25 cellular contexts compared by ENCODE assay signal in genomic region chr5:154390096-154390495, GRCh38. TPM values are rescaled to one million over a fixed set of nuclear protein-coding genes. Genes with fewer than 3 reads are reported as not detected.
DNase-seq lines count a peak whose midpoint lies in the region; ATAC-seq, FAIRE-seq and TF ChIP-seq lines count a peak whose summit lies in the region.
"Had no signal": no experiment of that assay in that cellular context is flagged by ENCODE, and none has a peak within 500 bp of the region (broad histone marks: within the 10 kb centered on the region; RNA-seq: fewer than 3 reads in every experiment).

No MANE protein-coding gene starts in this region.

- H3K4me1 Mint-ChIP-seq in activated naive CD4-positive, alpha-beta T cell treated with anti-CD3 and anti-CD28 coated beads, Interleukin-2, amount 50 U/mL, for 24 hours = no peaks in the 10 kb centered on the region

- no peaks in the 10 kb centered on the region for H3K27me3 ChIP-seq in smooth muscle cell (ENCODE audit: low read depth)

- H3K9me3 Mint-ChIP-seq in activated naive CD4-positive, alpha-beta T cell treated with anti-CD3 and anti-CD28 coated beads, Interleukin-2, amount 50 U/mL, for 24 hours = no peaks in the 10 kb centered on the region
- H3K9me3 Mint-ChIP-seq: activated CD8-positive, alpha-beta T cell treated with anti-CD3 and anti-CD28 coated beads for 36 hours; CD8-positive, alpha-beta T cell; memory B cell; stimulated activated effector memory CD8-positive, alpha-beta T cell treated with anti-CD3 and anti-CD28 coated beads, Interleukin-12 subunit alpha, Interleukin-12 subunit beta, amount 100 ng/mL, for 72 hours had no signal

- TF ChIP-seq CTCF in astrocyte of the spinal cord (IDR thresholded peaks at IDR 0.05; ENCODE audit: low read depth, low read length) = no peak
- TF ChIP-seq CTCF in smooth muscle cell (IDR thresholded peaks at IDR 0.05; ENCODE audit: borderline replicate concordance, insufficient read depth, poor library complexity, severe bottlenecking) = no peak
- TF ChIP-seq CTCF in D721Med (IDR thresholded peaks at IDR 0.05; ENCODE audit: insufficient read depth, missing control alignments) = no peak

- H3F3A ChIP-seq in smooth muscle cell (ENCODE audit: low read depth) = no peaks in the 10 kb centered on the region

- peak overlapping the region; percentile 38 for H3K4me2 ChIP-seq in smooth muscle cell

- no peak overlapping the region for H3K4me3 Mint-ChIP-seq in activated naive CD4-positive, alpha-beta T cell treated with anti-CD3 and anti-CD28 coated beads, Interleukin-2, amount 50 U/mL, for 24 hours
- H3K4me3 Mint-ChIP-seq: activated CD8-positive, alpha-beta T cell treated with anti-CD3 and anti-CD28 coated beads for 36 hours; CD8-positive, alpha-beta T cell; memory B cell; stimulated activated effector memory CD8-positive, alpha-beta T cell treated with anti-CD3 and anti-CD28 coated beads, Interleukin-12 subunit alpha, Interleukin-12 subunit beta, amount 100 ng/mL, for 72 hours had no signal

- no peaks in the 10 kb centered on the region for H3K79me2 ChIP-seq in smooth muscle cell (ENCODE audit: low read depth)

- H3K9ac ChIP-seq in smooth muscle cell (ENCODE audit: low read depth) = no peak overlapping the region

- WGBS in smooth muscle cell (ENCODE audit: low lambda C conversion rate) = 4% methylated on average over 8 of the region's 8 CpGs

- H3K36me3 Mint-ChIP-seq in activated naive CD4-positive, alpha-beta T cell treated with anti-CD3 and anti-CD28 coated beads, Interleukin-2, amount 50 U/mL, for 24 hours = peaks cover 20% of the 10 kb centered on the region

- H3K4me3 ChIP-seq in astrocyte of the spinal cord (ENCODE audit: low read depth, low read length) (no peak overlapping the region), smooth muscle cell (no peak overlapping the region)
- H3K4me3 ChIP-seq: skin epidermis had no signal

- H3K27ac Mint-ChIP-seq in activated naive CD4-positive, alpha-beta T cell treated with anti-CD3 and anti-CD28 coated beads, Interleukin-2, amount 50 U/mL, for 24 hours = peak overlapping the region; percentile 24
- H3K27ac Mint-ChIP-seq: activated CD8-positive, alpha-beta T cell treated with anti-CD3 and anti-CD28 coated beads for 36 hours; CD8-positive, alpha-beta T cell; memory B cell; stimulated activated effector memory CD8-positive, alpha-beta T cell treated with anti-CD3 and anti-CD28 coated beads, Interleukin-12 subunit alpha, Interleukin-12 subunit beta, amount 100 ng/mL, for 72 hours had no signal

- FAIRE-seq in D721Med (lab: Jason Lieb, UNC) = no peak

- H3K27me3 Mint-ChIP-seq in activated naive CD4-positive, alpha-beta T cell treated with anti-CD3 and anti-CD28 coated beads, Interleukin-2, amount 50 U/mL, for 24 hours = no peaks in the 10 kb centered on the region
- H3K27me3 Mint-ChIP-seq: activated CD8-positive, alpha-beta T cell treated with anti-CD3 and anti-CD28 coated beads for 36 hours; memory B cell had no signal

- no peak for DNase-seq in activated naive CD4-positive, alpha-beta T cell treated with anti-CD3 and anti-CD28 coated beads, Interleukin-2, amount 50 U/mL, for 16 hours
- DNase-seq in astrocyte of the spinal cord (ENCODE audit: low read depth, low spot score) = peak; percentile 82
- peak; percentile 64 for DNase-seq in glomerular visceral epithelial cell (ENCODE audit: extremely low spot score)
- DNase-seq in smooth muscle cell (lab: John Stamatoyannopoulos, UW; ENCODE audit: unreplicated experiment) = no peak
- DNase-seq in D721Med (ENCODE audit: insufficient read length, low spot score) = no peak
- DNase-seq: activated CD8-positive, alpha-beta T cell treated with anti-CD3 and anti-CD28 coated beads for 36 hours; activated effector memory CD4-positive, alpha-beta T cell treated with Interleukin-2 at 50 U/mL for 16 hours; activated T-cell treated with anti-CD3 and anti-CD28 coated beads for 4 hours; CD8-positive, alpha-beta T cell; cortex of kidney; head of caudate nucleus; left cardiac atrium; NCI-H1048; NCI-H187; NCI-H748 treated with DMSO at 0.1 percent for 48 hours; substantia nigra had no signal

- H3K27ac ChIP-seq in smooth muscle cell (ENCODE audit: low read depth) = peak overlapping the region; percentile 15
- H3K27ac ChIP-seq: 22Rv1, skin epidermis had no signal

- in situ Hi-C loops in astrocyte of the spinal cord (cut with HindIII; ENCODE audit: low sequenced_read_pairs) = no loop called here

- no peaks in the 10 kb centered on the region for H4K20me1 ChIP-seq in smooth muscle cell (ENCODE audit: low read depth)

- ATAC-seq in HG02642 (IDR thresholded peaks at IDR 0.05; ENCODE audit: poor library complexity, unreplicated experiment) (no peak), HG02610 (IDR thresholded peaks at IDR 0.05; ENCODE audit: unreplicated experiment) (no peak)
- ATAC-seq: activated CD4-positive, CD25-positive, alpha-beta regulatory T cell treated with anti-CD3 and anti-CD28 coated beads, Interleukin-2, amount 50 U/mL, for 24 hours; activated CD8-positive, alpha-beta T cell treated with anti-CD3 and anti-CD28 coated beads for 36 hours; CD8-positive, alpha-beta T cell; left cardiac atrium; Right ventricle myocardium inferior; stimulated activated effector memory CD8-positive, alpha-beta T cell treated with anti-CD3 and anti-CD28 coated beads, Interleukin-12 subunit alpha, Interleukin-12 subunit beta, amount 100 ng/mL, for 72 hours had no signal

- no peaks in the 10 kb centered on the region for H3K4me1 ChIP-seq in smooth muscle cell (ENCODE audit: low read depth)

- H3K9me3 ChIP-seq in smooth muscle cell (replicated peaks; ENCODE audit: low read depth) = no peaks in the 10 kb centered on the region

- no peaks in the 10 kb centered on the region for H3K36me3 ChIP-seq in smooth muscle cell (ENCODE audit: low read depth)

- H2AFZ ChIP-seq in smooth muscle cell (ENCODE audit: low read depth) = no peak overlapping the region

RNA-seq across cellular contexts. Expression of gene SAP30L, which starts 55.7 kb away (rescaled TPM):
- 29.9 and 44.2 TPM in 2 replicates for total RNA-seq in smooth muscle cell
- polyA plus RNA-seq in smooth muscle cell = 32.7 and 41.6 TPM in 2 replicates

Comparison
In these comparisons a context has a peak if more than half of its experiments do, and no peak if none do; other contexts are left out.
1. DNase-seq: peak in astrocyte of the spinal cord (single experiment) and glomerular visceral epithelial cell (single experiment); none in activated naive CD4-positive, alpha-beta T cell treated with anti-CD3 and anti-CD28 coated beads, Interleukin-2, amount 50 U/mL, for 16 hours (single experiment), smooth muscle cell (single experiment) and D721Med (single experiment).